ENCODE assay signal across 8 cellular contexts in genomic region chr20:2093200-2093781, GRCh38. TPM values are rescaled to one million over a fixed set of nuclear protein-coding genes. Genes with fewer than 3 reads are reported as not detected.
DNase-seq lines count a peak whose midpoint lies in the region; ATAC-seq, FAIRE-seq and TF ChIP-seq lines count a peak whose summit lies in the region.

No MANE protein-coding gene starts in this region.

- ATAC-seq in GM23338: peak; percentile 70
- no peak for ATAC-seq in HG03521 (IDR thresholded peaks at IDR 0.05; ENCODE audit: unreplicated experiment)
- no peak for ATAC-seq in GM21526 (IDR thresholded peaks at IDR 0.05; ENCODE audit: low FRiP score, unreplicated experiment)

- CTCF ChIA-PET in BJ (lab: Yijun Ruan, JAX): interaction anchor here (0.7 to 2.5 kb wide), 7 partner anchors 13 to 130 kb away, joined by 3 to 10 read pairs (median 3); no protein-coding TSS in a partner anchor

- peaks cover 3% of the 10 kb centered on the region for H3K27me3 Mint-ChIP-seq in GM23338 (ENCODE audit: insufficient read depth, low read depth, poor library complexity)

- H3K4me1 ChIP-seq in GM23338 (ENCODE audit: insufficient read depth) (peaks cover 8% of the 10 kb centered on the region), kidney (ENCODE audit: control insufficient read depth in 1 of 2, insufficient read depth in 1 of 2, low read depth in 1 of 2, low read length in 2 of 2) (no peaks in the 10 kb centered on the region)

- H3K36me3 ChIP-seq in BJ (ENCODE audit: control insufficient read depth, insufficient read depth, low read length) (no peaks in the 10 kb centered on the region), GM23338 (ENCODE audit: insufficient read depth) (no peaks in the 10 kb centered on the region), WERI-Rb-1 (no peaks in the 10 kb centered on the region), kidney (ENCODE audit: control insufficient read depth in 1 of 2, insufficient read depth in 2 of 2, low read length in 2 of 2) (no peaks in the 10 kb centered on the region)

- H3K27ac Mint-ChIP-seq in GM23338: no peak overlapping the region

- no peak overlapping the region for H3K4me3 Mint-ChIP-seq in GM23338

- TF ChIP-seq CTCF in BJ (IDR thresholded peaks at IDR 0.05; ENCODE audit: insufficient read depth, low read depth, low read length) (peak; percentile 46), GM23338 (conservative IDR thresholded peaks at IDR 0.05; ENCODE audit: low read depth in 2 of 2) (peak; percentile 91 to 96), WERI-Rb-1 (IDR thresholded peaks at IDR 0.05; ENCODE audit: low read depth, low read length) (peak; percentile 83), kidney (IDR thresholded peaks at IDR 0.05; ENCODE audit: borderline replicate concordance, extremely low read depth, insufficient read depth) (peak; percentile 42)

- no peaks in the 10 kb centered on the region for H3K9me2 ChIP-seq in GM23338 (ENCODE audit: insufficient read depth)

- no peak overlapping the region for H3K9ac ChIP-seq in kidney (ENCODE audit: low read length in 2 of 2)

- no peaks in the 10 kb centered on the region for H3F3A ChIP-seq in GM23338 (replicated peaks; ENCODE audit: low read depth)

- H3K4me2 ChIP-seq in GM23338: no peak overlapping the region

- H3K36me3 Mint-ChIP-seq in GM23338 (ENCODE audit: low read depth): no peaks in the 10 kb centered on the region

- no peaks in the 10 kb centered on the region for H3K79me2 ChIP-seq in GM23338 (replicated peaks; ENCODE audit: insufficient read depth)

- no peak for FAIRE-seq in kidney (lab: Jason Lieb, UNC)

- H3K9me3 ChIP-seq in WERI-Rb-1 (ENCODE audit: severe bottlenecking) (no peaks in the 10 kb centered on the region), kidney (ENCODE audit: control insufficient read depth in 1 of 2, low read length in 2 of 2) (no peaks in the 10 kb centered on the region)

- POLR2A ChIA-PET in BJ (lab: Charles Lee): no interaction called here

- DNase-seq in BJ (ENCODE audit: low read depth): no peak
- DNase-seq in GM23338 (ENCODE audit: low spot score): peak; percentile 80
- peak; percentile 58 for DNase-seq in WERI-Rb-1
- no peak for DNase-seq in kidney
- DNase-seq in SIG-M5 treated with dmso at 0.1 percent for 504 hours (lab: John Stamatoyannopoulos, UW; ENCODE audit: unreplicated experiment): no peak
- DNase-seq in NCI-H1092 treated with DMSO at 0.1 percent for 48 hours (lab: John Stamatoyannopoulos, UW): no peak

- H3K4me1 Mint-ChIP-seq in GM23338: peaks cover 17% of the 10 kb centered on the region

- H3K27ac ChIP-seq in GM23338 (ENCODE audit: low read depth): no peak overlapping the region
- no peak overlapping the region for H3K27ac ChIP-seq in WERI-Rb-1
- no peak overlapping the region for H3K27ac ChIP-seq in kidney (ENCODE audit: low read depth in 2 of 2, low read length in 2 of 2)

- H2AFZ ChIP-seq in GM23338: no peak overlapping the region

- no peaks in the 10 kb centered on the region for H4K20me1 ChIP-seq in GM23338 (replicated peaks; ENCODE audit: insufficient read depth)

- no peaks in the 10 kb centered on the region; the same call in 2 of the 3 replicates for H3K9me3 Mint-ChIP-seq in GM23338

- H3K27me3 ChIP-seq in BJ (ENCODE audit: control insufficient read depth, insufficient read depth, low read length) (peaks cover 13% of the 10 kb centered on the region), GM23338 (ENCODE audit: insufficient read depth) (no peaks in the 10 kb centered on the region), WERI-Rb-1 (ENCODE audit: insufficient read depth, low read depth, severe bottlenecking) (no peaks in the 10 kb centered on the region)

- intact Hi-C loops in kidney (cut with DNase I): no loop called here

- H3K4me3 ChIP-seq in BJ (ENCODE audit: low read depth, low read length): no peak overlapping the region
- H3K4me3 ChIP-seq in GM23338: no peak overlapping the region
- no peak overlapping the region for H3K4me3 ChIP-seq in WERI-Rb-1 (ENCODE audit: low read depth, low read length)
- H3K4me3 ChIP-seq in kidney (ENCODE audit: low read length in 2 of 2): no peak overlapping the region

TF ChIP-seq in GM23338, 12 proteins besides CTCF, POLR2A, EP300 and RAD21 (continues in another document):
- no peak for TF ChIP-seq EZH2 (IDR thresholded peaks at IDR 0.05; ENCODE audit: low read depth, unreplicated experiment)
- no peak for TF ChIP-seq ZNF114 (CRISPR knock-in tag; IDR thresholded peaks at IDR 0.05)
- TF ChIP-seq ZNF331 (CRISPR knock-in tag; IDR thresholded peaks at IDR 0.05; ENCODE audit: low read depth): no peak
- TF ChIP-seq REST (IDR thresholded peaks at IDR 0.05; ENCODE audit: unreplicated experiment): no peak
- no peak for TF ChIP-seq NANOG (IDR thresholded peaks at IDR 0.05; ENCODE audit: borderline replicate concordance)
- TF ChIP-seq ETS1 (IDR thresholded peaks at IDR 0.05): no peak
- TF ChIP-seq EZH2phosphoT487 (IDR thresholded peaks at IDR 0.05; ENCODE audit: unreplicated experiment): no peak

RNA-seq across cellular contexts. Expression of gene STK35, which starts 8.3 kb away (rescaled TPM):
- 6.0 and 8.2 TPM in 2 replicates for polyA plus RNA-seq in BJ (2011; rRNA removed)
- 11.3 and 11.4 TPM in 2 replicates for polyA minus RNA-seq in BJ (2011; rRNA and poly(A)+ RNA removed)
- total RNA-seq in GM23338 (2014; rRNA removed; shearing (Covaris generic)): 51.4 and 59.7 TPM in 2 replicates
- 14.2 and 15.9 TPM in 2 replicates for polyA plus RNA-seq in GM23338 (2016; fragmentation: Nextera tagmentation; extraction: Ambion mirVana)
- 16.5 TPM for total RNA-seq in kidney
- polyA plus RNA-seq in kidney (ENCODE audit: insufficient read depth, low read depth, low replicate concordance): 3.7 TPM

Comparison
In these comparisons a context has a peak if more than half of its experiments do, and no peak if none do; other contexts are left out.
1. DNase-seq: peak in GM23338 (single experiment) and WERI-Rb-1 (single experiment); none in BJ (single experiment), kidney (single experiment), SIG-M5 treated with dmso at 0.1 percent for 504 hours (single experiment) and NCI-H1092 treated with DMSO at 0.1 percent for 48 hours (single experiment).
2. CTCF ChIP-seq: peak in every context shown above with its lines; median percentile 94 in GM23338; 83 in WERI-Rb-1; 46 in BJ; 42 in kidney.